11 cellular contexts compared by ENCODE assay signal in genomic region chr10:8034666-8035640, GRCh38. TPM values are rescaled to one million over a fixed set of nuclear protein-coding genes. Genes with fewer than 3 reads are reported as not detected.
DNase-seq lines count a peak whose midpoint lies in the region; ATAC-seq, FAIRE-seq and TF ChIP-seq lines count a peak whose summit lies in the region.
"Had no signal": no experiment of that assay in that cellular context is flagged by ENCODE, and none has a peak within 500 bp of the region (broad histone marks: within the 10 kb centered on the region; RNA-seq: fewer than 3 reads in every experiment).

No MANE protein-coding gene starts in this region.

- H2BK20ac ChIP-seq in H1 (ENCODE audit: low read length): no peak overlapping the region

- no peak for ATAC-seq in GM19463 (IDR thresholded peaks at IDR 0.05; ENCODE audit: unreplicated experiment)
- ATAC-seq in HG03280 (IDR thresholded peaks at IDR 0.05; ENCODE audit: unreplicated experiment): no peak
- ATAC-seq: mucosa of descending colon had no signal

- H3K18ac ChIP-seq in H1 (ENCODE audit: extremely low read depth, low read length): no peak overlapping the region

- H2BK5ac ChIP-seq in H1 (ENCODE audit: low read depth, low read length): no peak overlapping the region

- H3K4me1 ChIP-seq in H1 (replicated peaks in 1 of 4; ENCODE audit: control insufficient read depth in 3 of 4, insufficient read depth in 4 of 4, low read length in 3 of 4) (peaks cover 7 to 22% (median 12%) of the 10 kb centered on the region in 4 experiments), osteoblast (ENCODE audit: insufficient read depth, low read length) (no peaks in the 10 kb centered on the region)

- in situ Hi-C loops in ACHN (cut with HindIII; ENCODE audit: low pct_ligation_motif_present, low pct_unique_long_range_greater_than_20kb, low sequenced_read_pairs): no loop called here

- POLR2A ChIA-PET in H1 (lab: Charles Lee; ENCODE audit: partially characterized antibody): interaction anchor here (1.4 to 2.1 kb wide), 2 partner anchors 16 to 24 kb away, joined by 4 to 10 read pairs; no protein-coding TSS in a partner anchor

- H2BK12ac ChIP-seq in H1 (ENCODE audit: low read depth, low read length): no peak overlapping the region

- H3K9me3 ChIP-seq in H1 (ENCODE audit: insufficient read depth in 2 of 2, low read depth in 1 of 2, low read length in 1 of 2) (no peaks in the 10 kb centered on the region), osteoblast (ENCODE audit: low read depth, low read length) (no peaks in the 10 kb centered on the region)
- H3K9me3 ChIP-seq: mucosa of descending colon had no signal

- no peak for TF ChIP-seq EP300 in H1 (IDR thresholded peaks at IDR 0.05; ENCODE audit: borderline replicate concordance in 1 of 2, low read depth in 2 of 2, low read length in 2 of 2)

- TF ChIP-seq POLR2A in H1 (IDR thresholded peaks at IDR 0.05; ENCODE audit: control extremely low read depth in 1 of 2, low read depth in 2 of 2, low read length in 2 of 2): no peak

- no peak for FAIRE-seq in H1 (lab: Jason Lieb, UNC)

- H2BK15ac ChIP-seq in H1 (ENCODE audit: low read length): no peak overlapping the region

- H3K4me2 ChIP-seq in H1 (ENCODE audit: insufficient read depth in 1 of 2, low read depth in 2 of 2, low read length in 2 of 2): peak overlapping the region; percentile 72 to 74
- no peak overlapping the region for H3K4me2 ChIP-seq in osteoblast (ENCODE audit: insufficient read depth, low read length)

- H3K79me2 ChIP-seq in H1 (ENCODE audit: control insufficient read depth in 1 of 2, insufficient read depth in 2 of 2, low read length in 2 of 2) (no peaks in the 10 kb centered on the region), osteoblast (ENCODE audit: insufficient read depth, low read length) (no peaks in the 10 kb centered on the region)

- H2BK120ac ChIP-seq in H1 (replicated peaks; ENCODE audit: low read depth, low read length): no peak overlapping the region

- CTCF ChIA-PET in H1 (lab: Charles Lee; ENCODE audit: partially characterized antibody): interaction anchor here (0.7 to 0.9 kb wide), 3 partner anchors 9 to 338 kb away, joined by 3 to 4 read pairs (median 3); no protein-coding TSS in a partner anchor

- peak overlapping the region in 3 of 4 experiments; percentile 6 to 57 (median 14); a peak in 5 of 8 replicates for H3K4me3 ChIP-seq in H1 (ENCODE audit: extremely low read depth in 1 of 4, insufficient read depth in 2 of 4, low read depth in 3 of 4, low read length in 4 of 4)
- H3K4me3 ChIP-seq in osteoblast (ENCODE audit: insufficient read depth, low read length): no peak overlapping the region
- H3K4me3 ChIP-seq: mucosa of descending colon had no signal

- H3K36me3 ChIP-seq in H1 (ENCODE audit: control insufficient read depth in 2 of 4, insufficient read depth in 4 of 4, low read length in 3 of 4) (peaks cover 0 to 2% (median 0%) of the 10 kb centered on the region in 4 experiments; a peak in 1 of 8 replicates), osteoblast (ENCODE audit: insufficient read depth, low read length) (no peaks in the 10 kb centered on the region)

- H3K4ac ChIP-seq in H1 (replicated peaks; ENCODE audit: insufficient read length, low read depth, low read length): no peak overlapping the region

- no peak overlapping the region for H4K5ac ChIP-seq in H1 (ENCODE audit: insufficient read length, low read depth, low read length)

- H3K23ac ChIP-seq in H1 (ENCODE audit: insufficient read length): no peak overlapping the region

- H3K27ac ChIP-seq in H1 (ENCODE audit: low read depth, low read length): no peak overlapping the region
- no peak overlapping the region for H3K27ac ChIP-seq in osteoblast (ENCODE audit: low read depth, low read length)
- H3K27ac ChIP-seq: dorsolateral prefrontal cortex had no signal

- H3K79me1 ChIP-seq in H1 (ENCODE audit: low read depth, low read length): no peaks in the 10 kb centered on the region; the same call in 1 of the 2 replicates

- H3K9ac ChIP-seq in H1 (replicated peaks in 1 of 4; ENCODE audit: extremely low read depth in 1 of 4, low read depth in 3 of 4, low read length in 3 of 4): no peak overlapping the region

- TF ChIP-seq CTCF in GM10266 (IDR thresholded peaks at IDR 0.05; ENCODE audit: control insufficient read depth, insufficient read depth, low read depth, missing control alignments): no peak
- no peak for TF ChIP-seq CTCF in H1 (IDR thresholded peaks at IDR 0.05; ENCODE audit: control extremely low read depth in 1 of 3, insufficient read depth in 1 of 3, low read depth in 1 of 3, low read length in 3 of 3)
- no peak for TF ChIP-seq CTCF in osteoblast (IDR thresholded peaks at IDR 0.05; ENCODE audit: extremely low read depth, low read depth, low read length)

- H3K27me3 ChIP-seq in H1 (replicated peaks in 1 of 4; ENCODE audit: control insufficient read depth in 3 of 4, extremely low read depth in 1 of 4, insufficient read depth in 3 of 4, low read length in 3 of 4) (peaks cover 61 to 86% (median 82%) of the 10 kb centered on the region in 4 experiments), osteoblast (ENCODE audit: insufficient read depth, low read length) (peaks cover 83% of the 10 kb centered on the region)

- TF ChIP-seq RAD21 in H1 (IDR thresholded peaks at IDR 0.05 in 1 of 2, conservative IDR thresholded peaks at IDR 0.05 in 1 of 2; ENCODE audit: low read depth in 2 of 2, low read length in 2 of 2): no peak

- peak overlapping the region; percentile 70; the same call in 1 of the 2 replicates for H2AK5ac ChIP-seq in H1 (ENCODE audit: low read depth, low read length)

- 4% methylated on average over 50 of the region's 60 CpGs; no CpG with 5 or more reads in 1 of the 2 experiments for WGBS in H1 (ENCODE audit: extremely low coverage in 1 of 2, insufficient coverage in 1 of 2, insufficient read length in 1 of 2, insufficient replicate concordance in 2 of 2, low coverage in 1 of 2, low lambda C conversion rate in 2 of 2, missing lambda C conversion rate in 1 of 2), 2 experiments

- no peak overlapping the region for H3K56ac ChIP-seq in H1 (replicated peaks; ENCODE audit: insufficient read length, low read depth, low read length)

- H4K20me1 ChIP-seq in H1 (replicated peaks in 1 of 2; ENCODE audit: control insufficient read depth in 1 of 2, insufficient read depth in 2 of 2, low read length in 2 of 2) (peaks cover 14 to 27% of the 10 kb centered on the region in 2 experiments), osteoblast (ENCODE audit: insufficient read depth, low read length) (no peaks in the 10 kb centered on the region)

- H3K14ac ChIP-seq in H1 (ENCODE audit: insufficient read length): no peak overlapping the region

- H4K91ac ChIP-seq in H1 (replicated peaks; ENCODE audit: insufficient read length, low read length): no peak overlapping the region

- H2AFZ ChIP-seq in H1 (ENCODE audit: low read length): no peak overlapping the region
- no peak overlapping the region for H2AFZ ChIP-seq in osteoblast (ENCODE audit: low read length)

- no peaks in the 10 kb centered on the region; the same call in 1 of the 2 replicates for H3K23me2 ChIP-seq in H1 (ENCODE audit: low read depth, low read length)

- no peak overlapping the region for H4K8ac ChIP-seq in H1 (ENCODE audit: extremely low read depth, insufficient read depth, low read length)

- peak; percentile 32 for DNase-seq in GM10266 (ENCODE audit: extremely low spot score)
- DNase-seq in NCI-H2227 treated with DMSO at 0.1 percent for 48 hours (lab: John Stamatoyannopoulos, UW): peak; percentile 1
- DNase-seq in H1 (ENCODE audit: low read depth in 1 of 2, low spot score in 2 of 2): peak in 1 of 2 experiments; percentile 52
- DNase-seq in osteoblast (ENCODE audit: insufficient read length, low spot score, missing footprints): peak; percentile 59
- DNase-seq in ACHN: no peak
- no peak for DNase-seq in cerebellar nuclear complex (lab: John Stamatoyannopoulos, UW)
- DNase-seq: dorsolateral prefrontal cortex, mucosa of descending colon, NCI-H1694 treated with DMSO at 0.1 percent for 48 hours had no signal

TF ChIP-seq in H1, 55 proteins besides CTCF, POLR2A, EP300 and RAD21 (continues in another document):
- TF ChIP-seq CREB1 (IDR thresholded peaks at IDR 0.05) (no peak), EZH2 (IDR thresholded peaks at IDR 0.05; ENCODE audit: low read depth, low read length, severe bottlenecking) (peak; percentile 94), CBX5 (IDR thresholded peaks at IDR 0.05; ENCODE audit: low read depth, low read length) (no peak), ATF3 (IDR thresholded peaks at IDR 0.05; ENCODE audit: insufficient read depth, low read depth, low read length) (no peak)

RNA-seq across cellular contexts. Expression of gene GATA3, which starts 19.5 kb away (rescaled TPM):
- total RNA-seq in H1 (2021; fragmentation: NEBNext Ultra II Directional; extraction: Animal tissue kit (Norgen Biotek cat#: 25700)): 0.43 and 0.80 TPM in 2 replicates
- 0.02 and 0.11 TPM in 2 replicates for polyA plus RNA-seq in H1 (2011; rRNA removed)
- 0.06 TPM for polyA plus RNA-seq in H1 (2011; cell fraction: cytosol; rRNA removed)
- polyA plus RNA-seq in H1 (2011; cell fraction: nucleus; rRNA removed): 0.04 TPM
- polyA plus RNA-seq in H1 (2012, experiment 1 of 2): 0.13 to 0.23 TPM (median 0.18 TPM) in 3 of 4 replicates, not detected in the other
- 0.21 TPM for polyA plus RNA-seq in H1 (2012, experiment 2 of 2)
- polyA plus RNA-seq in H1 (2013, experiment 1 of 2): 0.30 TPM
- 0.29 TPM for polyA plus RNA-seq in H1 (2013, experiment 2 of 2)
- not detected in 2 replicates for polyA minus RNA-seq in H1 (2011; rRNA and poly(A)+ RNA removed)
- not detected for polyA minus RNA-seq in H1 (2011; cell fraction: cytosol; rRNA and poly(A)+ RNA removed)
- not detected for polyA minus RNA-seq in H1 (2011; cell fraction: nucleus; rRNA and poly(A)+ RNA removed)
- not detected in 2 replicates for total RNA-seq in osteoblast

Comparison
In these comparisons a context has a peak if more than half of its experiments do, and no peak if none do; other contexts are left out.
1. DNase-seq: peak in GM10266 (single experiment), NCI-H2227 treated with DMSO at 0.1 percent for 48 hours (single experiment) and osteoblast (single experiment); none in ACHN (single experiment) and cerebellar nuclear complex (0 of 2).